Comparison of ENCODE assay signal across 1 cellular context in genomic region chr14:105931808-105932483, GRCh38.
TF ChIP-seq lines count a peak whose summit lies in the region.

No MANE protein-coding gene starts in this region.

TF ChIP-seq in K562, 482 proteins besides CTCF, POLR2A, EP300 and RAD21 (continued from another document):
- no peak for TF ChIP-seq TCF15 (CRISPR knock-in tag; IDR thresholded peaks at IDR 0.05)
- TF ChIP-seq EZH2 (IDR thresholded peaks at IDR 0.05; ENCODE audit: borderline replicate concordance, low read depth, low read length): no peak
- no peak for TF ChIP-seq ARID3B (CRISPR knock-in tag; IDR thresholded peaks at IDR 0.05; ENCODE audit: borderline replicate concordance)
- no peak for TF ChIP-seq LCOR (CRISPR knock-in tag; IDR thresholded peaks at IDR 0.05)
TF ChIP-seq in K562: peak in this region for 0.
